ENCODE assay signal across 8 cellular contexts in genomic region chr2:85561280-85562212, GRCh38. TPM values are rescaled to one million over a fixed set of nuclear protein-coding genes. Genes with fewer than 3 reads are reported as not detected.
DNase-seq lines count a peak whose midpoint lies in the region; ATAC-seq and TF ChIP-seq lines count a peak whose summit lies in the region.

Gene GGCX (minus strand): TSS chr2:85561493. CDS start chr2:85561428, 65 bp downstream.

- peak; percentile 96 for ATAC-seq in gastroesophageal sphincter

- TF ChIP-seq CTCF in HFF-Myc (IDR thresholded peaks at IDR 0.05; ENCODE audit: low read depth, low read length, missing control alignments): no peak
- no peak for TF ChIP-seq CTCF in NB4 (IDR thresholded peaks at IDR 0.05; ENCODE audit: low read depth, low read length)
- peak in 3 of 4 experiments; percentile 46 to 74 (median 59) for TF ChIP-seq CTCF in gastroesophageal sphincter (IDR thresholded peaks at IDR 0.05)

- H3K36me3 ChIP-seq in gastroesophageal sphincter: peaks cover 0 to 27% of the 10 kb centered on the region in 2 donors

- H3K27me3 ChIP-seq in gastroesophageal sphincter: no peaks in the 10 kb centered on the region

- TF ChIP-seq EP300 in gastroesophageal sphincter (IDR thresholded peaks at IDR 0.05): no peak

- H3K9me3 ChIP-seq in gastroesophageal sphincter: no peaks in the 10 kb centered on the region

- H3K4me1 ChIP-seq in gastroesophageal sphincter: peaks cover 0 to 30% (median 10%) of the 10 kb centered on the region in 3 donors

- 15 to 23% methylated on average over 11 to 13 of the region's 64 CpGs for WGBS in gastroesophageal sphincter (ENCODE audit: low coverage in 1 of 2), 2 donors

- H3K27ac ChIP-seq in gastroesophageal sphincter (peak within 1 kb of the TSS; percentile 70 to 90 (median 88)), substantia nigra (ENCODE audit: low read depth, low read length, poor library complexity, severe bottlenecking) (peak within 1 kb of the TSS; percentile 93)

- H3K4me3 ChIP-seq in HFF-Myc (replicated peaks; ENCODE audit: low read depth, low read length): peak within 1 kb of the TSS; percentile 87
- H3K4me3 ChIP-seq in NB4 (ENCODE audit: low read depth, low read length): peak within 1 kb of the TSS; percentile 93
- H3K4me3 ChIP-seq in gastroesophageal sphincter: peak within 1 kb of the TSS; percentile 77 to 82

- DNase-seq in GM03348 (ENCODE audit: low spot score): peak; percentile 95
- DNase-seq in HFF-Myc (ENCODE audit: extremely low read depth, low read depth): no peak
- peak; percentile 98 for DNase-seq in NB4 (ENCODE audit: low read depth)
- peak; percentile 94 for DNase-seq in SK-N-DZ (ENCODE audit: low spot score)
- DNase-seq in activated naive CD4-positive, alpha-beta T cell treated with Interleukin-2 at 50 U/mL for 16 hours: peak; percentile 96
- DNase-seq in non-pigmented ciliary epithelial cell (ENCODE audit: low read depth): peak; percentile 71
- DNase-seq in substantia nigra (lab: John Stamatoyannopoulos, UW): peak; percentile 55 to 96 (median 89)

- TF ChIP-seq POLR2A in NB4 (IDR thresholded peaks at IDR 0.05; ENCODE audit: extremely low read depth, insufficient read length) (peak; percentile 90), gastroesophageal sphincter (IDR thresholded peaks at IDR 0.05) (peak; percentile 70 to 72)

RNA-seq across cellular contexts. Expression of gene GGCX, which starts in this region (rescaled TPM):
- polyA plus RNA-seq in SK-N-DZ (2014; cell fraction: cytosol; rRNA removed): 17.6 and 21.2 TPM in 2 replicates
- polyA plus RNA-seq in SK-N-DZ (2014; cell fraction: nucleus; rRNA removed): 27.6 and 31.3 TPM in 2 replicates
- 10 to 100 TPM; 16.2 to 29.3 (median 24.3) TPM for total RNA-seq in gastroesophageal sphincter

Comparison
In these comparisons a context has a peak if more than half of its experiments do, and no peak if none do; other contexts are left out.
1. CTCF ChIP-seq: peak in gastroesophageal sphincter (3 of 4); none in HFF-Myc (single experiment) and NB4 (single experiment).
2. Peak in every context shown above with its lines, with median percentiles within 50 percentile points of each other: H3K4me3 ChIP-seq.